ENCODE assay signal across 1 cellular context in the genomic region with DNA sequence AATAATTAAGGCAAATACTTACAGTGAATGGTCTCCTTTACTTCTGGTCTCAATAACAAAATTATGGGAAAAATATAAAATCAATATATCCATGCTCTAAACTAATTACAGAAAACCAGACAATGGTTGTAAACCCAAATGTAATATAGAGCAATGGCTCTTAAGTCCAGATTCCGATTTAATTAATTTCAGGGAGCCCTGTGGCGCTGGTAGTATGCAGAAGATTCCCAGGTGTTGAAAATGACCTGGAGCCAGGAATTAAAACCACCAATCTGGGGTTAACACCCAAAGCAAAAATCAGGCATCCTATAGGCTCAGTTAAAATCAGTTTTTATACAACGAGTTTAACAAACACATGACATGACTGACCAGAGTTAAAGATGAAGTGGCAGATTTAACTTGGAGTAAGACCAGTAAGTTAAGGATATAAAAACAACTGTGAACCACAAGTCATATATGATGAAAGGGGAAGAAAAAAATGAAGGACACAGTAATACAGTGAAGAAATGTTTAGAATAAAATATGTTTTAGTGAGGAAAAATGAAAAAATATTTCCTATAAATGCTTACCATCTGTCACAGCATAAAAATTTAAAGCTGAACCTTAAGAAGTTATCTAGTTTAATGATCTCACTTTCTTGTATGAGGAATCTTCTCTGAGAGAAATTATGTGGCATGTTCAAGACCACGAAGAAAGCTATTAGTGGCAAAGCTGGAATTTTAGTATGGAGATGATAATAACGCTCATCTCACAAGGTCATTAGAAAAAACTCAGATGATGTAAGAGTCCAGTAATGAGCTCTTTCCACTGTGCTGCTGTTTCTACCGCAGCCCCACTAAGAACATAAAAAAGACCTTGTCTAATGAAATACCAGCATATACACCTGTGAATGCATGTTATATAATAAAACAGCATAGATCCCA.
TF ChIP-seq lines count a peak whose summit lies in the region.

No MANE protein-coding gene starts in this region.

TF ChIP-seq in WTC11, 78 proteins besides CTCF, POLR2A, EP300 and RAD21 (continued from another document):
- TF ChIP-seq, protein P1, sequence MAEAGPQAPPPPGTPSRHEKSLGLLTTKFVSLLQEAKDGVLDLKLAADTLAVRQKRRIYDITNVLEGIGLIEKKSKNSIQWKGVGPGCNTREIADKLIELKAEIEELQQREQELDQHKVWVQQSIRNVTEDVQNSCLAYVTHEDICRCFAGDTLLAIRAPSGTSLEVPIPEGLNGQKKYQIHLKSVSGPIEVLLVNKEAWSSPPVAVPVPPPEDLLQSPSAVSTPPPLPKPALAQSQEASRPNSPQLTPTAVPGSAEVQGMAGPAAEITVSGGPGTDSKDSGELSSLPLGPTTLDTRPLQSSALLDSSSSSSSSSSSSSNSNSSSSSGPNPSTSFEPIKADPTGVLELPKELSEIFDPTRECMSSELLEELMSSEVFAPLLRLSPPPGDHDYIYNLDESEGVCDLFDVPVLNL (CRISPR knock-in tag; IDR thresholded peaks at IDR 0.05; ENCODE audit: borderline replicate concordance, low read depth): no peak
- TF ChIP-seq, protein P2, sequence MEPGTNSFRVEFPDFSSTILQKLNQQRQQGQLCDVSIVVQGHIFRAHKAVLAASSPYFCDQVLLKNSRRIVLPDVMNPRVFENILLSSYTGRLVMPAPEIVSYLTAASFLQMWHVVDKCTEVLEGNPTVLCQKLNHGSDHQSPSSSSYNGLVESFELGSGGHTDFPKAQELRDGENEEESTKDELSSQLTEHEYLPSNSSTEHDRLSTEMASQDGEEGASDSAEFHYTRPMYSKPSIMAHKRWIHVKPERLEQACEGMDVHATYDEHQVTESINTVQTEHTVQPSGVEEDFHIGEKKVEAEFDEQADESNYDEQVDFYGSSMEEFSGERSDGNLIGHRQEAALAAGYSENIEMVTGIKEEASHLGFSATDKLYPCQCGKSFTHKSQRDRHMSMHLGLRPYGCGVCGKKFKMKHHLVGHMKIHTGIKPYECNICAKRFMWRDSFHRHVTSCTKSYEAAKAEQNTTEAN (CRISPR knock-in tag; IDR thresholded peaks at IDR 0.05): no peak
- TF ChIP-seq, protein P3, sequence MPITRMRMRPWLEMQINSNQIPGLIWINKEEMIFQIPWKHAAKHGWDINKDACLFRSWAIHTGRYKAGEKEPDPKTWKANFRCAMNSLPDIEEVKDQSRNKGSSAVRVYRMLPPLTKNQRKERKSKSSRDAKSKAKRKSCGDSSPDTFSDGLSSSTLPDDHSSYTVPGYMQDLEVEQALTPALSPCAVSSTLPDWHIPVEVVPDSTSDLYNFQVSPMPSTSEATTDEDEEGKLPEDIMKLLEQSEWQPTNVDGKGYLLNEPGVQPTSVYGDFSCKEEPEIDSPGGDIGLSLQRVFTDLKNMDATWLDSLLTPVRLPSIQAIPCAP (CRISPR knock-in tag; IDR thresholded peaks at IDR 0.05): no peak
- no peak for TF ChIP-seq SOX15 (CRISPR knock-in tag; IDR thresholded peaks at IDR 0.05)
- no peak for TF ChIP-seq GABPB1 (CRISPR knock-in tag; IDR thresholded peaks at IDR 0.05)
- TF ChIP-seq NFATC4 (CRISPR knock-in tag; IDR thresholded peaks at IDR 0.05): no peak
- TF ChIP-seq, protein P4, sequence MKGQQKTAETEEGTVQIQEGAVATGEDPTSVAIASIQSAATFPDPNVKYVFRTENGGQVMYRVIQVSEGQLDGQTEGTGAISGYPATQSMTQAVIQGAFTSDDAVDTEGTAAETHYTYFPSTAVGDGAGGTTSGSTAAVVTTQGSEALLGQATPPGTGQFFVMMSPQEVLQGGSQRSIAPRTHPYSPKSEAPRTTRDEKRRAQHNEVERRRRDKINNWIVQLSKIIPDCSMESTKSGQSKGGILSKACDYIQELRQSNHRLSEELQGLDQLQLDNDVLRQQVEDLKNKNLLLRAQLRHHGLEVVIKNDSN (CRISPR knock-in tag; IDR thresholded peaks at IDR 0.05): no peak
- no peak for TF ChIP-seq ZBTB21 (CRISPR knock-in tag; IDR thresholded peaks at IDR 0.05; ENCODE audit: borderline replicate concordance)
- TF ChIP-seq ZNF138 (CRISPR knock-in tag; conservative IDR thresholded peaks at IDR 0.05): no peak
